ENCODE assay signal across 1 cellular context in the genomic region with DNA sequence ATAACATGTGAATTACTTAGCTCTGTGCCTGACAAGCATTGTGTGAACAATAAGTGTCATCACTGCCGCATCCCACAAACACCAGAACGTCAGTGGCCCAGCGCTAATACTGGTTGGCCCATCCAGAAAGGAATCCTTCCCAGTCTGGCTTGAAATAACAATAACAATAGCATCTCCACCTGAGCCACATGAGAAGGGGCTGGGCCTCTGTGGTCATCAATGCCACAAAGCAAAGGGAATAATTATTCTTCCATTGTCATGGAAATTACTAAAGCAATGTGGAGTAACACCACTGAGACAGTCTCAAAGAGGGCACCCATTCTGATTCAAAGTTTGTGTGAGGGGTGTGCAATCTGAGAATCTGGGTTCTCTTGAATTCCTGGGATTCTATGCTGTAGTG.
A peak's percentile ranks its signal among the peaks of the same experiment; 100 is the strongest.
TF ChIP-seq lines count a peak whose summit lies in the region.

No MANE protein-coding gene starts in this region.

TF ChIP-seq in GM23338, 12 proteins besides CTCF, POLR2A, EP300 and RAD21 (continued from another document):
- TF ChIP-seq, protein P1, sequence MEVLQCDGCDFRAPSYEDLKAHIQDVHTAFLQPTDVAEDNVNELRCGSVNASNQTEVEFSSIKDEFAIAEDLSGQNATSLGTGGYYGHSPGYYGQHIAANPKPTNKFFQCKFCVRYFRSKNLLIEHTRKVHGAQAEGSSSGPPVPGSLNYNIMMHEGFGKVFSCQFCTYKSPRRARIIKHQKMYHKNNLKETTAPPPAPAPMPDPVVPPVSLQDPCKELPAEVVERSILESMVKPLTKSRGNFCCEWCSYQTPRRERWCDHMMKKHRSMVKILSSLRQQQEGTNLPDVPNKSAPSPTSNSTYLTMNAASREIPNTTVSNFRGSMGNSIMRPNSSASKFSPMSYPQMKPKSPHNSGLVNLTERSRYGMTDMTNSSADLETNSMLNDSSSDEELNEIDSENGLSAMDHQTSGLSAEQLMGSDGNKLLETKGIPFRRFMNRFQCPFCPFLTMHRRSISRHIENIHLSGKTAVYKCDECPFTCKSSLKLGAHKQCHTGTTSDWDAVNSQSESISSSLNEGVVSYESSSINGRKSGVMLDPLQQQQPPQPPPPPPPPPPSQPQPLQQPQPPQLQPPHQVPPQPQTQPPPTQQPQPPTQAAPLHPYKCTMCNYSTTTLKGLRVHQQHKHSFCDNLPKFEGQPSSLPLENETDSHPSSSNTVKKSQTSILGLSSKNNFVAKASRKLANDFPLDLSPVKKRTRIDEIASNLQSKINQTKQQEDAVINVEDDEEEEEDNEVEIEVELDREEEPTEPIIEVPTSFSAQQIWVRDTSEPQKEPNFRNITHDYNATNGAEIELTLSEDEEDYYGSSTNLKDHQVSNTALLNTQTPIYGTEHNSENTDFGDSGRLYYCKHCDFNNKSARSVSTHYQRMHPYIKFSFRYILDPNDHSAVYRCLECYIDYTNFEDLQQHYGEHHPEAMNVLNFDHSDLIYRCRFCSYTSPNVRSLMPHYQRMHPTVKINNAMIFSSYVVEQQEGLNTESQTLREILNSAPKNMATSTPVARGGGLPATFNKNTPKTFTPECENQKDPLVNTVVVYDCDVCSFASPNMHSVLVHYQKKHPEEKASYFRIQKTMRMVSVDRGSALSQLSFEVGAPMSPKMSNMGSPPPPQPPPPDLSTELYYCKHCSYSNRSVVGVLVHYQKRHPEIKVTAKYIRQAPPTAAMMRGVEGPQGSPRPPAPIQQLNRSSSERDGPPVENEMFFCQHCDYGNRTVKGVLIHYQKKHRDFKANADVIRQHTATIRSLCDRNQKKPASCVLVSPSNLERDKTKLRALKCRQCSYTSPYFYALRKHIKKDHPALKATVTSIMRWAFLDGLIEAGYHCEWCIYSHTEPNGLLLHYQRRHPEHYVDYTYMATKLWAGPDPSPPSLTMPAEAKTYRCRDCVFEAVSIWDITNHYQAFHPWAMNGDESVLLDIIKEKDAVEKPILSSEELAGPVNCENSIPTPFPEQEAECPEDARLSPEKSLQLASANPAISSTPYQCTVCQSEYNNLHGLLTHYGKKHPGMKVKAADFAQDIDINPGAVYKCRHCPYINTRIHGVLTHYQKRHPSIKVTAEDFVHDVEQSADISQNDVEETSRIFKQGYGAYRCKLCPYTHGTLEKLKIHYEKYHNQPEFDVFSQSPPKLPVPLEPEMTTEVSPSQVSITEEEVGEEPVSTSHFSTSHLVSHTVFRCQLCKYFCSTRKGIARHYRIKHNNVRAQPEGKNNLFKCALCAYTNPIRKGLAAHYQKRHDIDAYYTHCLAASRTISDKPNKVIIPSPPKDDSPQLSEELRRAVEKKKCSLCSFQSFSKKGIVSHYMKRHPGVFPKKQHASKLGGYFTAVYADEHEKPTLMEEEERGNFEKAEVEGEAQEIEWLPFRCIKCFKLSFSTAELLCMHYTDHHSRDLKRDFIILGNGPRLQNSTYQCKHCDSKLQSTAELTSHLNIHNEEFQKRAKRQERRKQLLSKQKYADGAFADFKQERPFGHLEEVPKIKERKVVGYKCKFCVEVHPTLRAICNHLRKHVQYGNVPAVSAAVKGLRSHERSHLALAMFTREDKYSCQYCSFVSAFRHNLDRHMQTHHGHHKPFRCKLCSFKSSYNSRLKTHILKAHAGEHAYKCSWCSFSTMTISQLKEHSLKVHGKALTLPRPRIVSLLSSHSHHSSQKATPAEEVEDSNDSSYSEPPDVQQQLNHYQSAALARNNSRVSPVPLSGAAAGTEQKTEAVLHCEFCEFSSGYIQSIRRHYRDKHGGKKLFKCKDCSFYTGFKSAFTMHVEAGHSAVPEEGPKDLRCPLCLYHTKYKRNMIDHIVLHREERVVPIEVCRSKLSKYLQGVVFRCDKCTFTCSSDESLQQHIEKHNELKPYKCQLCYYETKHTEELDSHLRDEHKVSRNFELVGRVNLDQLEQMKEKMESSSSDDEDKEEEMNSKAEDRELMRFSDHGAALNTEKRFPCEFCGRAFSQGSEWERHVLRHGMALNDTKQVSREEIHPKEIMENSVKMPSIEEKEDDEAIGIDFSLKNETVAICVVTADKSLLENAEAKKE (CRISPR knock-in tag; IDR thresholded peaks at IDR 0.05): peak; percentile 7
- TF ChIP-seq POLR2AphosphoS5 (IDR thresholded peaks at IDR 0.05; ENCODE audit: low read depth): no peak
